Comparison of ENCODE assay signal across 8 cellular contexts in the genomic region with DNA sequence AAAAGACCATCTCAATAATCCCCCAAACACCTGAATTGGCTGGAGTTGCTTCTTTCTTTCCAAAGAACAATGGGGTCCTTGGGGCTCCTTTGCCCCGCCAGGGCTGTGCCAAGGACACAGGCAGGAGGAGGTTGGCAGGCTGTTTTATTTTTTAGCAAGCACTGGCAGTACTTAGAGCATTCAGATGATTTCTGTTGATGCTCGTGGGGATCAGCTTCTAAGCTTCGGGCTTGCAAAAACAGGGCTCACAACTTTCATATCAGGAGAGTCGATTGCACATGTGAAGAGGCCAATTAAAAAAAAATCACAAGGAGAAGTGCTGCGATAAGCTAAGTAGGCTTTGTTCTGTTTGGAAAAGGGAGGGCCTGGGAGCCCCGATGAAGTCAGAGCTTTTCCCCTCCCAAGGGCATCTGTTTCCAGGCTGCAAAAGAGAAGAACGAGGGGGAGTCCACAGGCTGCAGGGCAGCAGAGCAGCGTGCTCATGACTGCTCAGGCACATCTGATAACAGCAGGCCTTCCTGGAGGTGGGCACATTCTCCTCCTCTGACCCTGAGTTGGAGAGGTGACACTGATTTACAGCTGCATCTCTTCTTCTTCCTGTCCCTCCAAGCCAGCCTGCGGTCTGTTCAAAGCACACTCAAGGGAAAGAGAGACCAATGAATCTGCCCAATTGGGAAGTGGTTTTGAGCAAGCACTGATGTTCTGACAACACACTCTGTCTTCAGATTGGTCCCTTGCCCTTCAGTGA. TPM values are rescaled to one million over a fixed set of nuclear protein-coding genes. Genes with fewer than 3 reads are reported as not detected.
DNase-seq lines count a peak whose midpoint lies in the region; ATAC-seq and TF ChIP-seq lines count a peak whose summit lies in the region.

No MANE protein-coding gene starts in this region.

- H3K4me1 ChIP-seq in Loucy (ENCODE audit: insufficient read depth, low read length, poor library complexity, severe bottlenecking) = peaks cover 18% of the 10 kb centered on the region

- no peaks in the 10 kb centered on the region for H3K36me3 Mint-ChIP-seq in activated T-helper 1 cell treated with anti-CD3 and anti-CD28 coated beads, Interleukin-12 subunit alpha, Interleukin-12 subunit beta, Interleukin-2, Interleukin-4 antibody, amounts not matched to agents 30 ng/mL and 10 ng/mL and 1 ng/mL, durations not matched to agents 14 hours and 24 hours and 36 hours (ENCODE audit: low read depth)
- H3K36me3 Mint-ChIP-seq in natural killer cell treated with Interleukin-12 subunit alpha and Interleukin-12 subunit beta and Interleukin-15 and Interleukin-18, amount 100 ng/mL, for 72 hours = no peaks in the 10 kb centered on the region

- H3K4me3 ChIP-seq in GM06990 (replicated peaks; ENCODE audit: low read depth, low read length) (0 out of 2 replicates have a peak overlapping the region, but pooled peaks have one; percentile 11), Loucy (ENCODE audit: low read length, poor library complexity, severe bottlenecking) (no peak overlapping the region)

- H3K27me3 ChIP-seq in GM06990 (replicated peaks; ENCODE audit: control insufficient read depth, insufficient read depth, low read length) (no peaks in the 10 kb centered on the region), Loucy (ENCODE audit: insufficient read depth, low read length, poor library complexity, severe bottlenecking) (peaks cover 24% of the 10 kb centered on the region)

- no peaks in the 10 kb centered on the region for H3K9me3 Mint-ChIP-seq in activated T-helper 1 cell treated with anti-CD3 and anti-CD28 coated beads, Interleukin-12 subunit alpha, Interleukin-12 subunit beta, Interleukin-2, Interleukin-4 antibody, amounts not matched to agents 30 ng/mL and 10 ng/mL and 1 ng/mL, durations not matched to agents 14 hours and 24 hours and 36 hours
- no peaks in the 10 kb centered on the region for H3K9me3 Mint-ChIP-seq in natural killer cell treated with Interleukin-12 subunit alpha and Interleukin-12 subunit beta and Interleukin-15 and Interleukin-18, amount 100 ng/mL, for 72 hours

- H4K20me1 ChIP-seq in Loucy (ENCODE audit: insufficient read depth, low read length, poor library complexity, severe bottlenecking) = no peaks in the 10 kb centered on the region

- H3K9me3 ChIP-seq in Loucy (ENCODE audit: insufficient read depth, low read depth, low read length) = no peaks in the 10 kb centered on the region

- intact Hi-C loops in activated T-helper 1 cell treated with anti-CD3 and anti-CD28 coated beads, Interleukin-12 subunit alpha, Interleukin-12 subunit beta, Interleukin-2, Interleukin-4 antibody, amounts not matched to agents 30 ng/mL and 10 ng/mL and 1 ng/mL, durations not matched to agents 14 hours and 24 hours and 36 hours (cut with micrococcal nuclease) = no loop called here

- H3K27me3 Mint-ChIP-seq in activated T-helper 1 cell treated with anti-CD3 and anti-CD28 coated beads, Interleukin-12 subunit alpha, Interleukin-12 subunit beta, Interleukin-2, Interleukin-4 antibody, amounts not matched to agents 30 ng/mL and 10 ng/mL and 1 ng/mL, durations not matched to agents 14 hours and 24 hours and 36 hours (ENCODE audit: insufficient read depth) = peaks cover 5% of the 10 kb centered on the region
- H3K27me3 Mint-ChIP-seq in natural killer cell treated with Interleukin-12 subunit alpha and Interleukin-12 subunit beta and Interleukin-15 and Interleukin-18, amount 100 ng/mL, for 72 hours = peaks cover 0 to 10% of the 10 kb centered on the region in 2 donors

- no peak for TF ChIP-seq CTCF in GM06990 (IDR thresholded peaks at IDR 0.05; ENCODE audit: insufficient read depth, low read length, poor library complexity, severe bottlenecking)
- no peak for TF ChIP-seq CTCF in Loucy (conservative IDR thresholded peaks at IDR 0.05; ENCODE audit: low read length)

- no peak overlapping the region for H3K4me3 Mint-ChIP-seq in activated T-helper 1 cell treated with anti-CD3 and anti-CD28 coated beads, Interleukin-12 subunit alpha, Interleukin-12 subunit beta, Interleukin-2, Interleukin-4 antibody, amounts not matched to agents 30 ng/mL and 10 ng/mL and 1 ng/mL, durations not matched to agents 14 hours and 24 hours and 36 hours
- peak overlapping the region; percentile 67 for H3K4me3 Mint-ChIP-seq in natural killer cell treated with Interleukin-12 subunit alpha and Interleukin-12 subunit beta and Interleukin-15 and Interleukin-18, amount 100 ng/mL, for 72 hours

- peak; percentile 29 to 49 for ATAC-seq in natural killer cell treated with Interleukin-12 subunit alpha and Interleukin-12 subunit beta and Interleukin-15 and Interleukin-18, amount 100 ng/mL, for 72 hours
- ATAC-seq in HG03439 (IDR thresholded peaks at IDR 0.05; ENCODE audit: unreplicated experiment) = no peak
- no peak for ATAC-seq in GM21367 (IDR thresholded peaks at IDR 0.05; ENCODE audit: unreplicated experiment)
- ATAC-seq in HG03159 (IDR thresholded peaks at IDR 0.05; ENCODE audit: unreplicated experiment) = no peak

- H3K9me2 ChIP-seq in Loucy (replicated peaks; ENCODE audit: low read depth, low read length) = no peaks in the 10 kb centered on the region

- H3K36me3 ChIP-seq in GM06990 (ENCODE audit: control insufficient read depth, insufficient read depth, low read length) (no peaks in the 10 kb centered on the region), Loucy (ENCODE audit: insufficient read depth, low read length) (no peaks in the 10 kb centered on the region)

- H3K27ac Mint-ChIP-seq in activated T-helper 1 cell treated with anti-CD3 and anti-CD28 coated beads, Interleukin-12 subunit alpha, Interleukin-12 subunit beta, Interleukin-2, Interleukin-4 antibody, amounts not matched to agents 30 ng/mL and 10 ng/mL and 1 ng/mL, durations not matched to agents 14 hours and 24 hours and 36 hours = peak overlapping the region; percentile 55
- H3K27ac Mint-ChIP-seq in natural killer cell treated with Interleukin-12 subunit alpha and Interleukin-12 subunit beta and Interleukin-15 and Interleukin-18, amount 100 ng/mL, for 72 hours = peak overlapping the region; percentile 72 to 77

- peaks cover 41% of the 10 kb centered on the region for H3K4me1 Mint-ChIP-seq in activated T-helper 1 cell treated with anti-CD3 and anti-CD28 coated beads, Interleukin-12 subunit alpha, Interleukin-12 subunit beta, Interleukin-2, Interleukin-4 antibody, amounts not matched to agents 30 ng/mL and 10 ng/mL and 1 ng/mL, durations not matched to agents 14 hours and 24 hours and 36 hours (ENCODE audit: low read depth)
- H3K4me1 Mint-ChIP-seq in natural killer cell treated with Interleukin-12 subunit alpha and Interleukin-12 subunit beta and Interleukin-15 and Interleukin-18, amount 100 ng/mL, for 72 hours (ENCODE audit: low read depth in 2 of 2) = peaks cover 44 to 49% of the 10 kb centered on the region in 2 donors

- H3K79me2 ChIP-seq in Loucy (ENCODE audit: insufficient read depth, low read length) = no peaks in the 10 kb centered on the region

- no peak overlapping the region for H3K9ac ChIP-seq in Loucy (ENCODE audit: low read depth, low read length, poor library complexity, severe bottlenecking)

- H2AFZ ChIP-seq in Loucy (ENCODE audit: low read length) = no peak overlapping the region

- no peaks in the 10 kb centered on the region for H3F3A ChIP-seq in Loucy (ENCODE audit: low read depth)

- peak overlapping the region; percentile 44 for H3K4me2 ChIP-seq in Loucy (ENCODE audit: low read depth, low read length, poor library complexity, severe bottlenecking)

- DNase-seq in GM06990 (ENCODE audit: extremely low read depth, insufficient read length) (peak; percentile 60), foreskin melanocyte (no peak)
- DNase-seq in activated T-helper 1 cell treated with anti-CD3 and anti-CD28 coated beads, Interleukin-12 subunit alpha, Interleukin-12 subunit beta, Interleukin-2, Interleukin-4 antibody, amounts not matched to agents 30 ng/mL and 10 ng/mL and 1 ng/mL, durations not matched to agents 14 hours and 24 hours and 36 hours (ENCODE audit: low spot score) = no peak
- DNase-seq in natural killer cell treated with Interleukin-12 subunit alpha and Interleukin-12 subunit beta and Interleukin-15 and Interleukin-18, amount 100 ng/mL, for 72 hours (ENCODE audit: low spot score) = no peak

RNA-seq across cellular contexts. Expression of a gene that starts 27.3 kb away (rescaled TPM):
- 0.29 and 1.1 TPM in 2 replicates for total RNA-seq in activated T-helper 1 cell treated with anti-CD3 and anti-CD28 coated beads, Interleukin-12 subunit alpha, Interleukin-12 subunit beta, Interleukin-2, Interleukin-4 antibody, amounts not matched to agents 30 ng/mL and 10 ng/mL and 1 ng/mL, durations not matched to agents 14 hours and 24 hours and 36 hours
- total RNA-seq in natural killer cell treated with Interleukin-12 subunit alpha and Interleukin-12 subunit beta and Interleukin-15 and Interleukin-18, amount 100 ng/mL, for 72 hours = 10 to 100 TPM; 10.8 to 30.8 TPM

Comparison
In these comparisons a context has a peak if more than half of its experiments do, and no peak if none do; other contexts are left out.
1. ATAC-seq: peak in natural killer cell treated with Interleukin-12 subunit alpha and Interleukin-12 subunit beta and Interleukin-15 and Interleukin-18, amount 100 ng/mL, for 72 hours (2 of 2); none in HG03439 (single experiment), GM21367 (single experiment) and HG03159 (single experiment).